Comparison of ENCODE assay signal across 1 cellular context in genomic region chr20:16587066-16587465, GRCh38.
TF ChIP-seq lines count a peak whose summit lies in the region.

No MANE protein-coding gene starts in this region.

TF ChIP-seq in H1, 55 proteins besides CTCF, POLR2A, EP300 and RAD21:
- TF ChIP-seq SIN3A (conservative IDR thresholded peaks at IDR 0.05 in 1 of 2, IDR thresholded peaks at IDR 0.05 in 1 of 2; ENCODE audit: low read depth in 1 of 2, low read length in 2 of 2) (no peak), CHD2 (IDR thresholded peaks at IDR 0.05; ENCODE audit: low read length) (no peak), SUZ12 (IDR thresholded peaks at IDR 0.05; ENCODE audit: low read length) (no peak), POU5F1 (IDR thresholded peaks at IDR 0.05; ENCODE audit: low read depth, low read length) (no peak), BCL11A (IDR thresholded peaks at IDR 0.05; ENCODE audit: low read depth in 2 of 2, low read length in 2 of 2) (no peak), SP2 (IDR thresholded peaks at IDR 0.05; ENCODE audit: low read length) (no peak), HDAC2 (IDR thresholded peaks at IDR 0.05; ENCODE audit: borderline replicate concordance in 1 of 2, low read depth in 2 of 2, low read length in 2 of 2) (no peak), RFX5 (IDR thresholded peaks at IDR 0.05; ENCODE audit: borderline replicate concordance, low read depth, low read length) (no peak), POLR2AphosphoS5 (IDR thresholded peaks at IDR 0.05; ENCODE audit: low read depth, low read length) (no peak), CREB1 (IDR thresholded peaks at IDR 0.05) (no peak), JUND (IDR thresholded peaks at IDR 0.05; ENCODE audit: low read length) (no peak), NRF1 (IDR thresholded peaks at IDR 0.05; ENCODE audit: low read depth, low read length) (no peak), RNF2 (IDR thresholded peaks at IDR 0.05; ENCODE audit: borderline replicate concordance, low read depth, low read length, missing control alignments, poor library complexity, severe bottlenecking) (no peak), PHF8 (conservative IDR thresholded peaks at IDR 0.05; ENCODE audit: low read depth, low read length) (no peak), CBX8 (IDR thresholded peaks at IDR 0.05; ENCODE audit: borderline replicate concordance, low read depth, low read length) (no peak), SP4 (IDR thresholded peaks at IDR 0.05; ENCODE audit: low read length) (no peak), SIRT6 (IDR thresholded peaks at IDR 0.05; ENCODE audit: low read length) (no peak)
- TF ChIP-seq, protein P1, sequence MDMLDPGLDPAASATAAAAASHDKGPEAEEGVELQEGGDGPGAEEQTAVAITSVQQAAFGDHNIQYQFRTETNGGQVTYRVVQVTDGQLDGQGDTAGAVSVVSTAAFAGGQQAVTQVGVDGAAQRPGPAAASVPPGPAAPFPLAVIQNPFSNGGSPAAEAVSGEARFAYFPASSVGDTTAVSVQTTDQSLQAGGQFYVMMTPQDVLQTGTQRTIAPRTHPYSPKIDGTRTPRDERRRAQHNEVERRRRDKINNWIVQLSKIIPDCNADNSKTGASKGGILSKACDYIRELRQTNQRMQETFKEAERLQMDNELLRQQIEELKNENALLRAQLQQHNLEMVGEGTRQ (IDR thresholded peaks at IDR 0.05; ENCODE audit: low read length): no peak
- TF ChIP-seq, protein P2, sequence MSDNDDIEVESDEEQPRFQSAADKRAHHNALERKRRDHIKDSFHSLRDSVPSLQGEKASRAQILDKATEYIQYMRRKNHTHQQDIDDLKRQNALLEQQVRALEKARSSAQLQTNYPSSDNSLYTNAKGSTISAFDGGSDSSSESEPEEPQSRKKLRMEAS (IDR thresholded peaks at IDR 0.05): no peak
